Comparison of ENCODE assay signal across 14 cellular contexts in genomic region chr1:241615043-241615974, GRCh38. TPM values are rescaled to one million over a fixed set of nuclear protein-coding genes. Genes with fewer than 3 reads are reported as not detected.
DNase-seq lines count a peak whose midpoint lies in the region; ATAC-seq, FAIRE-seq and TF ChIP-seq lines count a peak whose summit lies in the region.
"Had no signal": no experiment of that assay in that cellular context is flagged by ENCODE, and none has a peak within 500 bp of the region (broad histone marks: within the 10 kb centered on the region; RNA-seq: fewer than 3 reads in every experiment).

No MANE protein-coding gene starts in this region.

- no peak for TF ChIP-seq CTCF in nephron (IDR thresholded peaks at IDR 0.05; ENCODE audit: unreplicated experiment in 3 of 3)

- peaks cover 36% of the 10 kb centered on the region for H3K4me1 ChIP-seq in ACC112 (ENCODE audit: control insufficient read depth, insufficient read depth, low read length, unreplicated experiment)
- peaks cover 11% of the 10 kb centered on the region for H3K4me1 ChIP-seq in endocrine pancreas (ENCODE audit: control insufficient read depth, insufficient read depth, low read length)

- no peaks in the 10 kb centered on the region for H3K36me3 ChIP-seq in ACC112 (ENCODE audit: insufficient read depth, low read length)
- no peaks in the 10 kb centered on the region for H3K36me3 ChIP-seq in MG63
- no peaks in the 10 kb centered on the region for H3K36me3 ChIP-seq in endocrine pancreas (ENCODE audit: control insufficient read depth, insufficient read depth, low read length)

- peaks cover 4% of the 10 kb centered on the region for H3K27me3 Mint-ChIP-seq in nephron (ENCODE audit: low read depth)
- H3K27me3 Mint-ChIP-seq in activated T-cell treated with anti-CD3 and anti-CD28 coated beads, Interleukin-2, amount 50 U/mL, for 24 hours: no peaks in the 10 kb centered on the region
- H3K27me3 Mint-ChIP-seq: activated naive CD4-positive, alpha-beta T cell treated with anti-CD3 and anti-CD28 coated beads, Interleukin-2, amount 50 U/mL, for 24 hours had no signal

- H3K27me3 ChIP-seq in ACC112 (ENCODE audit: insufficient read depth, low read length): no peaks in the 10 kb centered on the region
- no peaks in the 10 kb centered on the region for H3K27me3 ChIP-seq in MG63
- no peaks in the 10 kb centered on the region for H3K27me3 ChIP-seq in endocrine pancreas (ENCODE audit: control insufficient read depth, insufficient read depth, low read length)

- no peaks in the 10 kb centered on the region for H3K9me3 Mint-ChIP-seq in nephron
- no peaks in the 10 kb centered on the region for H3K9me3 Mint-ChIP-seq in activated T-cell treated with anti-CD3 and anti-CD28 coated beads, Interleukin-2, amount 50 U/mL, for 24 hours
- H3K9me3 Mint-ChIP-seq: activated naive CD4-positive, alpha-beta T cell treated with anti-CD3 and anti-CD28 coated beads, Interleukin-2, amount 50 U/mL, for 24 hours had no signal

- peak; percentile 37 for DNase-seq in MG63
- no peak for DNase-seq in GM12891 (ENCODE audit: insufficient read length, low spot score)
- DNase-seq in activated T-cell treated with anti-CD3 and anti-CD28 coated beads, Interleukin-2, amount 50 U/mL, for 24 hours: no peak
- DNase-seq in inferior parietal cortex (ENCODE audit: extremely low spot score): no peak
- DNase-seq: GF-D8, NCI-H526 treated with DMSO at 0.1 percent for 48 hours had no signal

- no peaks in the 10 kb centered on the region for H3K79me2 ChIP-seq in ACC112 (ENCODE audit: control insufficient read depth, insufficient read depth, low read length, unreplicated experiment)

- peak overlapping the region; percentile 28; the same call in 1 of the 2 replicates for H3K27ac ChIP-seq in ACC112 (ENCODE audit: low read depth, low read length)

- no peak overlapping the region for H2AFZ ChIP-seq in ACC112 (ENCODE audit: low read length, unreplicated experiment)

- H3K4me3 Mint-ChIP-seq in nephron: no peak overlapping the region
- no peak overlapping the region for H3K4me3 Mint-ChIP-seq in activated T-cell treated with anti-CD3 and anti-CD28 coated beads, Interleukin-2, amount 50 U/mL, for 24 hours
- H3K4me3 Mint-ChIP-seq: activated naive CD4-positive, alpha-beta T cell treated with anti-CD3 and anti-CD28 coated beads, Interleukin-2, amount 50 U/mL, for 24 hours had no signal

- no peak overlapping the region for H3K4me3 ChIP-seq in ACC112 (ENCODE audit: low read depth, low read length)
- H3K4me3 ChIP-seq in MG63: no peak overlapping the region
- H3K4me3 ChIP-seq in endocrine pancreas (ENCODE audit: control insufficient read depth, insufficient read depth, low read length): peak overlapping the region; percentile 54

- FAIRE-seq in GM12891 (lab: Jason Lieb, UNC): no peak

- ATAC-seq in HG03045 (IDR thresholded peaks at IDR 0.05; ENCODE audit: unreplicated experiment): no peak

- H3K36me3 Mint-ChIP-seq in nephron (ENCODE audit: low read depth): no peaks in the 10 kb centered on the region
- H3K36me3 Mint-ChIP-seq in activated T-cell treated with anti-CD3 and anti-CD28 coated beads, Interleukin-2, amount 50 U/mL, for 24 hours (ENCODE audit: low read depth): no peaks in the 10 kb centered on the region
- H3K36me3 Mint-ChIP-seq: activated naive CD4-positive, alpha-beta T cell treated with anti-CD3 and anti-CD28 coated beads, Interleukin-2, amount 50 U/mL, for 24 hours had no signal

- no peaks in the 10 kb centered on the region for H3K4me1 Mint-ChIP-seq in nephron
- H3K4me1 Mint-ChIP-seq in activated T-cell treated with anti-CD3 and anti-CD28 coated beads, Interleukin-2, amount 50 U/mL, for 24 hours (ENCODE audit: low read depth): peaks cover 35% of the 10 kb centered on the region
- H3K4me1 Mint-ChIP-seq: activated naive CD4-positive, alpha-beta T cell treated with anti-CD3 and anti-CD28 coated beads, Interleukin-2, amount 50 U/mL, for 24 hours had no signal

- no peak overlapping the region for H3K9ac ChIP-seq in endocrine pancreas (ENCODE audit: control insufficient read depth, insufficient read depth, low read length)

- peak overlapping the region; percentile 47 to 64 (median 56) for H3K27ac Mint-ChIP-seq in nephron
- no peak overlapping the region for H3K27ac Mint-ChIP-seq in activated T-cell treated with anti-CD3 and anti-CD28 coated beads, Interleukin-2, amount 50 U/mL, for 24 hours
- H3K27ac Mint-ChIP-seq: activated naive CD4-positive, alpha-beta T cell treated with anti-CD3 and anti-CD28 coated beads, Interleukin-2, amount 50 U/mL, for 24 hours had no signal

- no peak for TF ChIP-seq POLR2A in GM12891 (IDR thresholded peaks at IDR 0.05; ENCODE audit: low read depth, low read length)

- no peaks in the 10 kb centered on the region for H3K9me3 ChIP-seq in MG63
- H3K9me3 ChIP-seq in endocrine pancreas (ENCODE audit: control insufficient read depth, low read length): no peaks in the 10 kb centered on the region

TF ChIP-seq in GM12891, 5 proteins besides CTCF, POLR2A, EP300 and RAD21:
- TF ChIP-seq POLR2AphosphoS5 (IDR thresholded peaks at IDR 0.05; ENCODE audit: low read depth, low read length) (no peak), PAX5 (IDR thresholded peaks at IDR 0.05; ENCODE audit: insufficient read depth, low read length, severe bottlenecking) (no peak), POU2F2 (IDR thresholded peaks at IDR 0.05; ENCODE audit: low read depth, low read length) (no peak), SPI1 (IDR thresholded peaks at IDR 0.05; ENCODE audit: low read depth, low read length) (no peak), TAF1 (IDR thresholded peaks at IDR 0.05; ENCODE audit: low read depth, low read length) (no peak)

RNA-seq across cellular contexts. Expression of gene CHML, which starts 24.9 kb away (rescaled TPM):
- 7.0 and 15.4 TPM in 2 replicates for total RNA-seq in MG63 (2014; rRNA removed; shearing (Covaris generic); ENCODE audit: low replicate concordance)
- 4.2 TPM for polyA plus RNA-seq in GM12891 (2012; ENCODE audit: low read depth, missing spikeins)

RNA-seq across cellular contexts. Expression of gene OPN3, which starts 24.9 kb away (rescaled TPM):
- 1.1 and 4.1 TPM in 2 replicates for total RNA-seq in MG63 (2014; rRNA removed; shearing (Covaris generic); ENCODE audit: low replicate concordance)
- 6.5 TPM for polyA plus RNA-seq in GM12891 (2012; ENCODE audit: low read depth, missing spikeins)

RNA-seq across cellular contexts. Expression of gene WDR64, which starts 36.8 kb away (rescaled TPM):
- not detected in 2 replicates for total RNA-seq in MG63 (2014; rRNA removed; shearing (Covaris generic); ENCODE audit: low replicate concordance)
- polyA plus RNA-seq in GM12891 (2012; ENCODE audit: low read depth, missing spikeins): not detected
- total RNA-seq: osteocyte, RPMI7951, subcutaneous adipose tissue had no signal
